ENCODE assay signal across 8 cellular contexts in the genomic region with DNA sequence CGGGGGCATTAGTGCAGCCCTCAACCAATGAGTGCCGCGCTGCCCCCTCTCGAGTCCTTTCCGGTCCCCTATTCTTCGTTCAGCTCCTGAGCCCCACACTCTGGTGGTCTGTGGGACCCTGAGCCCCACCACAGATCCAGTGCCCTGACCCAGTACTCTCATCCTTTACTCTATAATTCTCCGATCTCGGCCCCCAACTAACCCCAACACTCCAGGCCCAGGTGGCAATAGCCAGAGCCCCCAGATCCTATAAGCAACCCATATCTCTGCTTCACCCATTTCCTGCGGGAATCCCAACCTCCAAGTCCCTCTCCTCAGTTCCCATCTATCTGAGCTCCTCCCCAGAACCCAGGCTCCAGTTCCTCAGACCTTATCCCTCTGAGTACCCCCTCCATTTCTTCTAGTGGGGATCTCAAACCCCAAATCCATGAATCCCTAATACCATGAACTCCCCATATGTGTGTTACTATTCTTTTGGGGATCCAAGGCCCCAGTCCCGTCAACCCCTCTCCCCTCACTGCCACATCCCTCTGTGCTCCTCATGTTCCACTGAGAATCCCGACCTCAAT. TPM values are rescaled to one million over a fixed set of nuclear protein-coding genes. Genes with fewer than 3 reads are reported as not detected.
DNase-seq lines count a peak whose midpoint lies in the region; ATAC-seq and TF ChIP-seq lines count a peak whose summit lies in the region.

No MANE protein-coding gene starts in this region.

- no CpG with 5 or more reads among the region's 11 CpGs for WGBS in iPS DF 6.9 (ENCODE audit: insufficient coverage, insufficient read length)

- ATAC-seq in GM23338, result no peak
- no peak for ATAC-seq in stimulated activated memory B cell treated with anti-CD40 and anti-IgM and Interleukin-4, amounts not matched to agents 10 μg/mL and 1 μg/mL and 100 μg/mL, for 72 hours
- ATAC-seq in HG02623 (IDR thresholded peaks at IDR 0.05; ENCODE audit: unreplicated experiment), result no peak
- no peak for ATAC-seq in omental fat pad (ENCODE audit: low FRiP score)

- H3K27me3 ChIP-seq in GM23338 (ENCODE audit: insufficient read depth) (no peaks in the 10 kb centered on the region), iPS DF 6.9 (ENCODE audit: control insufficient read depth, insufficient read depth, low read length) (no peaks in the 10 kb centered on the region)

- H4K20me1 ChIP-seq in GM23338 (replicated peaks; ENCODE audit: insufficient read depth), result peaks cover 6% of the 10 kb centered on the region; the same call in 1 of the 2 replicates

- peaks cover 3% of the 10 kb centered on the region; the same call in 2 of the 3 replicates for H3K36me3 Mint-ChIP-seq in GM23338 (ENCODE audit: low read depth)
- peaks cover 28% of the 10 kb centered on the region for H3K36me3 Mint-ChIP-seq in activated CD4-positive, alpha-beta memory T cell treated with anti-CD3 and anti-CD28 coated beads, Interleukin-2, amount 10 ng/mL, durations not matched to agents 7 days and 5 days (ENCODE audit: low read depth)
- H3K36me3 Mint-ChIP-seq in stimulated activated memory B cell treated with anti-CD40 and anti-IgM and Interleukin-4, amounts not matched to agents 10 μg/mL and 1 μg/mL and 100 μg/mL, for 72 hours, result peaks cover 11% of the 10 kb centered on the region

- POLR2A ChIA-PET in activated CD4-positive, alpha-beta memory T cell treated with anti-CD3 and anti-CD28 coated beads, Interleukin-2, amount 10 ng/mL, durations not matched to agents 7 days and 5 days (lab: Charles Lee), result interaction anchor here (0.7 to 5.8 kb wide), 18 partner anchors 10 to 306 kb away, joined by 3 to 83 read pairs (median 5); partner anchors contain the start of genes ALDOA, CD2BP2, CORO1A and ITGAL

- H3K36me3 ChIP-seq in GM23338 (ENCODE audit: insufficient read depth), result no peaks in the 10 kb centered on the region
- no peaks in the 10 kb centered on the region for H3K36me3 ChIP-seq in iPS DF 6.9 (ENCODE audit: control insufficient read depth, insufficient read depth, low read length)

- DNase-seq in GM23338 (ENCODE audit: low spot score) (peak; percentile 27), iPS DF 6.9 (ENCODE audit: low read depth, low spot score) (no peak), cerebellar cortex (ENCODE audit: low spot score) (no peak), SKM-1 treated with dmso at 0.1 percent for 144 hours (lab: John Stamatoyannopoulos, UW; ENCODE audit: unreplicated experiment) (no peak), omental fat pad (ENCODE audit: low spot score) (no peak)
- DNase-seq in activated CD4-positive, alpha-beta memory T cell treated with anti-CD3 and anti-CD28 coated beads, Interleukin-2, amount 10 ng/mL, durations not matched to agents 7 days and 5 days, result no peak

- H3F3A ChIP-seq in GM23338 (replicated peaks; ENCODE audit: low read depth), result peaks cover under 1% of the 10 kb centered on the region; the same call in 1 of the 2 replicates

- H3K27ac Mint-ChIP-seq in GM23338, result peak overlapping the region; percentile 79
- H3K27ac Mint-ChIP-seq in activated CD4-positive, alpha-beta memory T cell treated with anti-CD3 and anti-CD28 coated beads, Interleukin-2, amount 10 ng/mL, durations not matched to agents 7 days and 5 days, result peak overlapping the region; percentile 90
- H3K27ac Mint-ChIP-seq in stimulated activated memory B cell treated with anti-CD40 and anti-IgM and Interleukin-4, amounts not matched to agents 10 μg/mL and 1 μg/mL and 100 μg/mL, for 72 hours, result peak overlapping the region; percentile 85

- H3K4me1 ChIP-seq in GM23338 (ENCODE audit: insufficient read depth), result peaks cover 11% of the 10 kb centered on the region
- peaks cover 7% of the 10 kb centered on the region for H3K4me1 ChIP-seq in iPS DF 6.9 (ENCODE audit: control insufficient read depth, insufficient read depth, low read length)

- H3K4me2 ChIP-seq in GM23338, result peak overlapping the region; percentile 66

- no peaks in the 10 kb centered on the region for H3K9me3 Mint-ChIP-seq in GM23338
- H3K9me3 Mint-ChIP-seq in activated CD4-positive, alpha-beta memory T cell treated with anti-CD3 and anti-CD28 coated beads, Interleukin-2, amount 10 ng/mL, durations not matched to agents 7 days and 5 days, result no peaks in the 10 kb centered on the region
- H3K9me3 Mint-ChIP-seq in stimulated activated memory B cell treated with anti-CD40 and anti-IgM and Interleukin-4, amounts not matched to agents 10 μg/mL and 1 μg/mL and 100 μg/mL, for 72 hours, result no peaks in the 10 kb centered on the region

- peak overlapping the region; percentile 74 for H3K4me3 Mint-ChIP-seq in GM23338
- peak overlapping the region; percentile 69 for H3K4me3 Mint-ChIP-seq in activated CD4-positive, alpha-beta memory T cell treated with anti-CD3 and anti-CD28 coated beads, Interleukin-2, amount 10 ng/mL, durations not matched to agents 7 days and 5 days
- H3K4me3 Mint-ChIP-seq in stimulated activated memory B cell treated with anti-CD40 and anti-IgM and Interleukin-4, amounts not matched to agents 10 μg/mL and 1 μg/mL and 100 μg/mL, for 72 hours, result peak overlapping the region; percentile 78

- peaks cover 40% of the 10 kb centered on the region for H3K4me1 Mint-ChIP-seq in GM23338
- H3K4me1 Mint-ChIP-seq in activated CD4-positive, alpha-beta memory T cell treated with anti-CD3 and anti-CD28 coated beads, Interleukin-2, amount 10 ng/mL, durations not matched to agents 7 days and 5 days, result peaks cover 38% of the 10 kb centered on the region
- peaks cover 41% of the 10 kb centered on the region for H3K4me1 Mint-ChIP-seq in stimulated activated memory B cell treated with anti-CD40 and anti-IgM and Interleukin-4, amounts not matched to agents 10 μg/mL and 1 μg/mL and 100 μg/mL, for 72 hours

- peaks cover 28% of the 10 kb centered on the region for H3K79me2 ChIP-seq in GM23338 (replicated peaks; ENCODE audit: insufficient read depth)

- H3K4me3 ChIP-seq in GM23338 (peak overlapping the region; percentile 39), iPS DF 6.9 (ENCODE audit: low read length) (peak overlapping the region; percentile 5; the same call in 1 of the 2 replicates)

- H2AFZ ChIP-seq in GM23338, result no peak overlapping the region

- CTCF ChIA-PET in activated CD4-positive, alpha-beta memory T cell treated with anti-CD3 and anti-CD28 coated beads, Interleukin-2, amount 10 ng/mL, durations not matched to agents 7 days and 5 days (lab: Charles Lee), result interaction anchor here (0.7 to 2.8 kb wide), 17 partner anchors 9 to 306 kb away, joined by 3 to 24 read pairs (median 5); partner anchors contain the start of genes ALDOA, DCTPP1, FBRS and SEPTIN1

- H3K27ac ChIP-seq in GM23338 (ENCODE audit: low read depth) (no peak overlapping the region), iPS DF 6.9 (ENCODE audit: low read length) (no peak overlapping the region)

- TF ChIP-seq CTCF in GM23338 (conservative IDR thresholded peaks at IDR 0.05; ENCODE audit: low read depth in 2 of 2) (no peak), omental fat pad (IDR thresholded peaks at IDR 0.05) (no peak)

- H3K9me2 ChIP-seq in GM23338 (ENCODE audit: insufficient read depth), result no peaks in the 10 kb centered on the region

- H3K9me3 ChIP-seq in iPS DF 6.9 (ENCODE audit: control insufficient read depth, insufficient read depth, low read length), result no peaks in the 10 kb centered on the region

- peaks cover 21% of the 10 kb centered on the region for H3K27me3 Mint-ChIP-seq in GM23338 (ENCODE audit: insufficient read depth, low read depth, poor library complexity)
- no peaks in the 10 kb centered on the region for H3K27me3 Mint-ChIP-seq in activated CD4-positive, alpha-beta memory T cell treated with anti-CD3 and anti-CD28 coated beads, Interleukin-2, amount 10 ng/mL, durations not matched to agents 7 days and 5 days
- no peaks in the 10 kb centered on the region for H3K27me3 Mint-ChIP-seq in stimulated activated memory B cell treated with anti-CD40 and anti-IgM and Interleukin-4, amounts not matched to agents 10 μg/mL and 1 μg/mL and 100 μg/mL, for 72 hours

TF ChIP-seq in GM23338, 12 proteins besides CTCF, POLR2A, EP300 and RAD21 (continues in another document):
- TF ChIP-seq EZH2phosphoT487 (IDR thresholded peaks at IDR 0.05; ENCODE audit: unreplicated experiment), result no peak
- no peak for TF ChIP-seq ZNF331 (CRISPR knock-in tag; IDR thresholded peaks at IDR 0.05; ENCODE audit: low read depth)
- TF ChIP-seq NANOG (IDR thresholded peaks at IDR 0.05; ENCODE audit: borderline replicate concordance), result no peak
- no peak for TF ChIP-seq EZH2 (IDR thresholded peaks at IDR 0.05; ENCODE audit: low read depth, unreplicated experiment)
- no peak for TF ChIP-seq STAT1 (IDR thresholded peaks at IDR 0.05; ENCODE audit: unreplicated experiment)
- TF ChIP-seq POLR2AphosphoS5 (IDR thresholded peaks at IDR 0.05; ENCODE audit: low read depth), result no peak
- no peak for TF ChIP-seq ZNF114 (CRISPR knock-in tag; IDR thresholded peaks at IDR 0.05)

RNA-seq across cellular contexts. Expression of gene TBC1D10B, which starts 1.0 kb away (rescaled TPM):
- total RNA-seq in GM23338 (2014; rRNA removed; shearing (Covaris generic)), result 19.6 and 30.8 TPM in 2 replicates
- 13.3 TPM in 2 replicates for polyA plus RNA-seq in GM23338 (2016; fragmentation: Nextera tagmentation; extraction: Ambion mirVana)
- 10 to 100 TPM; 69.2 TPM for total RNA-seq in activated CD4-positive, alpha-beta memory T cell treated with anti-CD3 and anti-CD28 coated beads, Interleukin-2, amount 10 ng/mL, durations not matched to agents 7 days and 5 days
- 10 to 100 TPM; 19.0 to 28.6 (median 26.7) TPM for total RNA-seq in omental fat pad

RNA-seq across cellular contexts. Expression of gene MYL11, which starts 3.3 kb away (rescaled TPM):
- not detected in 2 replicates for total RNA-seq in GM23338 (2014; rRNA removed; shearing (Covaris generic))
- 3.5 and 7.3 TPM in 2 replicates for polyA plus RNA-seq in GM23338 (2016; fragmentation: Nextera tagmentation; extraction: Ambion mirVana)
- 1 to 10 TPM in 1 of 2 experiments, not detected in 1; 1.2 TPM for total RNA-seq in activated CD4-positive, alpha-beta memory T cell treated with anti-CD3 and anti-CD28 coated beads, Interleukin-2, amount 10 ng/mL, durations not matched to agents 7 days and 5 days
- not detected for total RNA-seq in omental fat pad

RNA-seq across cellular contexts. Expression of gene SEPTIN1, which starts 11.0 kb away (rescaled TPM):
- 0.21 and 0.35 TPM in 2 replicates for total RNA-seq in GM23338 (2014; rRNA removed; shearing (Covaris generic))
- 3.3 and 3.9 TPM in 2 replicates for polyA plus RNA-seq in GM23338 (2016; fragmentation: Nextera tagmentation; extraction: Ambion mirVana)
- total RNA-seq in activated CD4-positive, alpha-beta memory T cell treated with anti-CD3 and anti-CD28 coated beads, Interleukin-2, amount 10 ng/mL, durations not matched to agents 7 days and 5 days, result 100 to 1,000 TPM; 343 to 354 TPM
- 1 to 10 TPM in 3 of 4 donors, under 1 TPM in 1; 0.93 to 2.6 (median 2.4) TPM for total RNA-seq in omental fat pad

RNA-seq across cellular contexts. Expression of gene CD2BP2, which starts 16.2 kb away (rescaled TPM):
- 33.9 and 38.7 TPM in 2 replicates for total RNA-seq in GM23338 (2014; rRNA removed; shearing (Covaris generic))
- polyA plus RNA-seq in GM23338 (2016; fragmentation: Nextera tagmentation; extraction: Ambion mirVana), result 21.0 and 23.1 TPM in 2 replicates
- total RNA-seq in activated CD4-positive, alpha-beta memory T cell treated with anti-CD3 and anti-CD28 coated beads, Interleukin-2, amount 10 ng/mL, durations not matched to agents 7 days and 5 days, result 10 to 100 TPM; 75.6 to 75.9 TPM
- total RNA-seq in omental fat pad, result 10 to 100 TPM; 27.3 to 39.9 (median 35.4) TPM

RNA-seq across cellular contexts. Expression of gene ZNF48, which starts 23.9 kb away (rescaled TPM):
- total RNA-seq in GM23338 (2014; rRNA removed; shearing (Covaris generic)), result 37.9 and 44.3 TPM in 2 replicates
- 4.8 and 6.2 TPM in 2 replicates for polyA plus RNA-seq in GM23338 (2016; fragmentation: Nextera tagmentation; extraction: Ambion mirVana)
- total RNA-seq in activated CD4-positive, alpha-beta memory T cell treated with anti-CD3 and anti-CD28 coated beads, Interleukin-2, amount 10 ng/mL, durations not matched to agents 7 days and 5 days, result 10 to 100 TPM; 14.2 to 14.5 TPM
- 1 to 10 TPM; 3.4 to 5.4 (median 4.9) TPM for total RNA-seq in omental fat pad

Comparison
In these comparisons a context has a peak if more than half of its experiments do, and no peak if none do; other contexts are left out.
1. RNA of gene SEPTIN1, which starts 11.0 kb away (total RNA-seq): 343 to 354 TPM in activated CD4-positive, alpha-beta memory T cell treated with anti-CD3 and anti-CD28 coated beads, Interleukin-2, amount 10 ng/mL, durations not matched to agents 7 days and 5 days; 0.93 to 2.6 TPM in omental fat pad and 0.21 to 0.35 TPM in GM23338; every median in the first group is over 10 times any median in the second.
2. Peak in every context shown above with its lines, with median percentiles within 50 percentile points of each other: H3K27ac Mint-ChIP-seq and H3K4me3 Mint-ChIP-seq.